ENCODE assay signal across 1 cellular context in genomic region chr4:78207951-78208350, GRCh38.
TF ChIP-seq lines count a peak whose summit lies in the region.

No MANE protein-coding gene starts in this region.

TF ChIP-seq in HepG2, 621 proteins besides CTCF, POLR2A, EP300 and RAD21 (continued from another document):
- TF ChIP-seq PRDM10 (CRISPR knock-in tag; IDR thresholded peaks at IDR 0.05; ENCODE audit: low read depth) (no peak), ZNF549 (CRISPR knock-in tag; IDR thresholded peaks at IDR 0.05) (no peak), ZNF556 (CRISPR knock-in tag; IDR thresholded peaks at IDR 0.05; ENCODE audit: borderline replicate concordance) (no peak), SOX5 (CRISPR knock-in tag; IDR thresholded peaks at IDR 0.05; ENCODE audit: borderline replicate concordance) (no peak), LRRFIP1 (CRISPR knock-in tag; conservative IDR thresholded peaks at IDR 0.05) (no peak)
